10 cellular contexts compared by ENCODE assay signal in genomic region chr2:66577331-66578041, GRCh38.
A peak's percentile ranks its signal among the peaks of the same experiment; 100 is the strongest.
DNase-seq lines count a peak whose midpoint lies in the region; ATAC-seq, FAIRE-seq and TF ChIP-seq lines count a peak whose summit lies in the region.
"Had no signal": no experiment of that assay in that cellular context is flagged by ENCODE, and none has a peak within 500 bp of the region (broad histone marks: within the 10 kb centered on the region; RNA-seq: fewer than 3 reads in every experiment).

No MANE protein-coding gene starts in this region.

- no peaks in the 10 kb centered on the region for H3K9me3 Mint-ChIP-seq in natural killer cell
- H3K9me3 Mint-ChIP-seq in CD4-positive, alpha-beta T cell: no peaks in the 10 kb centered on the region
- H3K9me3 Mint-ChIP-seq in activated CD4-positive, alpha-beta T cell treated with anti-CD3 and anti-CD28 coated beads, Interleukin-2, amount 10 ng/mL, durations not matched to agents 7 days and 5 days: no peaks in the 10 kb centered on the region
- H3K9me3 Mint-ChIP-seq: memory B cell had no signal

- H3K4me3 ChIP-seq in HUES64 (ENCODE audit: low read length) (peak overlapping the region; percentile 47), brain microvascular endothelial cell (ENCODE audit: low read depth, low read length) (peak overlapping the region; percentile 43), skin epidermis (peak overlapping the region; percentile 22 to 51 (median 44))

- intact Hi-C loops in natural killer cell (cut with micrococcal nuclease): loop anchor here (10.0 kb wide), 1 partner anchor 143 kb away; the partner anchor contains the start of gene MEIS1
- intact Hi-C loops in CD4-positive, alpha-beta T cell (cut with DNase I, micrococcal nuclease): no loop called here

- in situ Hi-C loops in brain microvascular endothelial cell (cut with HindIII; ENCODE audit: low pct_ligation_motif_present, low sequenced_read_pairs): no loop called here

- H3K27ac ChIP-seq in HUES64 (ENCODE audit: low read depth, low read length) (peak overlapping the region; percentile 32; the same call in 1 of the 2 replicates), brain microvascular endothelial cell (no peak overlapping the region), skin epidermis (peak overlapping the region in 5 of 21 experiments; percentile 36 to 77 (median 60))
- no peak overlapping the region for H3K27ac ChIP-seq in CD4-positive, alpha-beta T cell (ENCODE audit: low read depth, low read length)

- H3K4me3 Mint-ChIP-seq in natural killer cell: no peak overlapping the region
- no peak overlapping the region for H3K4me3 Mint-ChIP-seq in CD4-positive, alpha-beta T cell
- H3K4me3 Mint-ChIP-seq in activated CD4-positive, alpha-beta T cell treated with anti-CD3 and anti-CD28 coated beads, Interleukin-2, amount 10 ng/mL, durations not matched to agents 7 days and 5 days: no peak overlapping the region
- H3K4me3 Mint-ChIP-seq: memory B cell had no signal

- H3K9me3 ChIP-seq in HUES64 (ENCODE audit: insufficient read depth, low read depth, low read length): no peaks in the 10 kb centered on the region
- H3K9me3 ChIP-seq in CD4-positive, alpha-beta T cell (ENCODE audit: control insufficient read depth, low read length): no peaks in the 10 kb centered on the region

- H3K4me1 Mint-ChIP-seq in natural killer cell: peaks cover 8 to 13% of the 10 kb centered on the region in 2 donors
- H3K4me1 Mint-ChIP-seq in CD4-positive, alpha-beta T cell (ENCODE audit: low read depth): peaks cover 8% of the 10 kb centered on the region
- H3K4me1 Mint-ChIP-seq in activated CD4-positive, alpha-beta T cell treated with anti-CD3 and anti-CD28 coated beads, Interleukin-2, amount 10 ng/mL, durations not matched to agents 7 days and 5 days: peaks cover 1% of the 10 kb centered on the region

- no peak for DNase-seq in brain microvascular endothelial cell
- DNase-seq in islet precursor cell: peak; percentile 57
- DNase-seq in natural killer cell: no peak
- no peak for DNase-seq in GM12891 (ENCODE audit: insufficient read length, low spot score)
- no peak for DNase-seq in CD4-positive, alpha-beta T cell
- DNase-seq in activated CD4-positive, alpha-beta T cell treated with anti-CD3 and anti-CD28 coated beads, Interleukin-2, amount 10 ng/mL, durations not matched to agents 7 days and 5 days: no peak
- DNase-seq: activated T-cell treated with anti-CD3 and anti-CD28 coated beads, Interleukin-2, amount 50 U/mL, for 48 hours had no signal

- no peaks in the 10 kb centered on the region for H3K36me3 Mint-ChIP-seq in natural killer cell
- H3K36me3 Mint-ChIP-seq in CD4-positive, alpha-beta T cell (ENCODE audit: low read depth): no peaks in the 10 kb centered on the region
- H3K36me3 Mint-ChIP-seq in activated CD4-positive, alpha-beta T cell treated with anti-CD3 and anti-CD28 coated beads, Interleukin-2, amount 10 ng/mL, durations not matched to agents 7 days and 5 days (ENCODE audit: low read depth): no peaks in the 10 kb centered on the region
- H3K36me3 Mint-ChIP-seq: memory B cell had no signal

- ATAC-seq in natural killer cell: no peak
- ATAC-seq in CD4-positive, alpha-beta T cell (ENCODE audit: poor library complexity): no peak

- H3K4me1 ChIP-seq in HUES64 (ENCODE audit: insufficient read depth, low read length): peaks cover 40% of the 10 kb centered on the region

- under 1% methylated on average over 38 of the region's 40 CpGs for WGBS in HUES64

- CTCF ChIA-PET in CD4-positive, alpha-beta T cell (lab: Charles Lee): no interaction called here
- CTCF ChIA-PET in activated CD4-positive, alpha-beta T cell treated with anti-CD3 and anti-CD28 coated beads, Interleukin-2, amount 10 ng/mL, durations not matched to agents 7 days and 5 days (lab: Charles Lee): no interaction called here

- H3K27me3 ChIP-seq in HUES64 (ENCODE audit: insufficient read depth, low read length) (peaks cover 71% of the 10 kb centered on the region), brain microvascular endothelial cell (replicated peaks) (peaks cover 57% of the 10 kb centered on the region)
- H3K27me3 ChIP-seq in CD4-positive, alpha-beta T cell (ENCODE audit: control insufficient read depth, insufficient read depth, low read length): peaks cover 88% of the 10 kb centered on the region

- H3K27me3 Mint-ChIP-seq in natural killer cell (ENCODE audit: low read depth in 2 of 2): peaks cover 48 to 59% of the 10 kb centered on the region in 2 donors
- peaks cover 68% of the 10 kb centered on the region for H3K27me3 Mint-ChIP-seq in CD4-positive, alpha-beta T cell
- peaks cover 64% of the 10 kb centered on the region for H3K27me3 Mint-ChIP-seq in activated CD4-positive, alpha-beta T cell treated with anti-CD3 and anti-CD28 coated beads, Interleukin-2, amount 10 ng/mL, durations not matched to agents 7 days and 5 days

- no peak for TF ChIP-seq CTCF in brain microvascular endothelial cell (IDR thresholded peaks at IDR 0.05; ENCODE audit: low read depth, low read length, missing control alignments)
- TF ChIP-seq CTCF in natural killer cell (IDR thresholded peaks at IDR 0.05): no peak
- no peak for TF ChIP-seq CTCF in CD4-positive, alpha-beta T cell (IDR thresholded peaks at IDR 0.05)

- POLR2A ChIA-PET in CD4-positive, alpha-beta T cell (lab: Charles Lee): no interaction called here
- POLR2A ChIA-PET in activated CD4-positive, alpha-beta T cell treated with anti-CD3 and anti-CD28 coated beads, Interleukin-2, amount 10 ng/mL, durations not matched to agents 7 days and 5 days (lab: Charles Lee): no interaction called here

- H3K9ac ChIP-seq in HUES64 (ENCODE audit: low read depth, low read length): no peak overlapping the region; the same call in 1 of the 2 replicates

- no peak for TF ChIP-seq POLR2A in GM12891 (IDR thresholded peaks at IDR 0.05; ENCODE audit: low read depth, low read length)

- FAIRE-seq in GM12891 (lab: Jason Lieb, UNC): no peak

- no peak overlapping the region for H3K27ac Mint-ChIP-seq in natural killer cell
- H3K27ac Mint-ChIP-seq in CD4-positive, alpha-beta T cell: no peak overlapping the region
- H3K27ac Mint-ChIP-seq in activated CD4-positive, alpha-beta T cell treated with anti-CD3 and anti-CD28 coated beads, Interleukin-2, amount 10 ng/mL, durations not matched to agents 7 days and 5 days: no peak overlapping the region
- H3K27ac Mint-ChIP-seq: memory B cell had no signal

- H3K36me3 ChIP-seq in HUES64 (ENCODE audit: insufficient read depth, low read length): no peaks in the 10 kb centered on the region
- H3K36me3 ChIP-seq in brain microvascular endothelial cell (replicated peaks): no peaks in the 10 kb centered on the region

TF ChIP-seq in GM12891, 5 proteins besides CTCF, POLR2A, EP300 and RAD21:
- TF ChIP-seq POLR2AphosphoS5 (IDR thresholded peaks at IDR 0.05; ENCODE audit: low read depth, low read length) (no peak), SPI1 (IDR thresholded peaks at IDR 0.05; ENCODE audit: low read depth, low read length) (no peak), POU2F2 (IDR thresholded peaks at IDR 0.05; ENCODE audit: low read depth, low read length) (no peak), TAF1 (IDR thresholded peaks at IDR 0.05; ENCODE audit: low read depth, low read length) (no peak), PAX5 (IDR thresholded peaks at IDR 0.05; ENCODE audit: insufficient read depth, low read length, severe bottlenecking) (no peak)
